Comparison of ENCODE assay signal across 34 cellular contexts in the genomic region with DNA sequence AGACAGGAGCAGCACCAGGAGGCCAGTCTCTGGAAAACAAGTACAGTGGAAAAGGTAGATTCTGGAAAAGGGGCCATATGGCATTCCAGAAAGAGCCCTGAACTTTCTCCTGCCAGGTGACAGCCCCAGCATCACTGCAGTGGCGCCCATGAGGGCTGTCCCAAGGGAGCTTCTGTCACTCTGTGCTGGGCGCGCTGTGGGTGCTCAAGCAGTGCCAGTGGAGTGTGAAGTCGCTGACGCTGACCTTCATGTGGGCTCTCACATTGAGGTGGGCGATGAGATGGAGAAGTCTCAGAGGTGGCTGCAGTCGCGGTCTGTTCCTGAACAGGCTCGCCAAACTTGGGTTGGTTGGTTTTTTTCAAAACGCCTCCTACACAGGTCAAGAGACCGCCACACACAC. TPM values are rescaled to one million over a fixed set of nuclear protein-coding genes. Genes with fewer than 3 reads are reported as not detected.
"Had no signal": no experiment of that assay in that cellular context is flagged by ENCODE, and none has a peak within 500 bp of the region (broad histone marks: within the 10 kb centered on the region; RNA-seq: fewer than 3 reads in every experiment).

No MANE protein-coding gene starts in this region.

- H3K4me3 ChIP-seq: left lung, lower lobe of right lung, prostate gland, skin epidermis, thyroid gland, upper lobe of right lung had no signal

- H3K27me3 Mint-ChIP-seq: activated CD4-positive, alpha-beta memory T cell treated with anti-CD3 and anti-CD28 coated beads, Interleukin-2, amount 10 ng/mL, durations not matched to agents 7 days and 5 days; activated CD4-positive, alpha-beta T cell treated with anti-CD3 and anti-CD28 coated beads, Interleukin-2, amount 10 ng/mL, durations not matched to agents 7 days and 5 days; activated naive CD4-positive, alpha-beta T cell treated with anti-CD3 and anti-CD28 coated beads, Interleukin-2, amount 50 U/mL, for 24 hours; activated T-cell treated with anti-CD3 and anti-CD28 coated beads, Interleukin-2, amount 50 U/mL, for 24 hours; stimulated activated naive CD8-positive, alpha-beta T cell treated with anti-CD3 and anti-CD28 coated beads, Interleukin-15, amount 100 ng/mL, for 72 hours had no signal

- H3K4me1 Mint-ChIP-seq: activated CD4-positive, alpha-beta memory T cell treated with anti-CD3 and anti-CD28 coated beads, Interleukin-2, amount 10 ng/mL, durations not matched to agents 7 days and 5 days; activated CD4-positive, alpha-beta T cell treated with anti-CD3 and anti-CD28 coated beads, Interleukin-2, amount 10 ng/mL, durations not matched to agents 7 days and 5 days; activated naive CD4-positive, alpha-beta T cell treated with anti-CD3 and anti-CD28 coated beads, Interleukin-2, amount 50 U/mL, for 24 hours; central memory CD8-positive, alpha-beta T cell; endodermal cell had no signal

- H3K27ac Mint-ChIP-seq: activated CD4-positive, alpha-beta memory T cell treated with anti-CD3 and anti-CD28 coated beads, Interleukin-2, amount 10 ng/mL, durations not matched to agents 7 days and 5 days; activated CD4-positive, alpha-beta T cell treated with anti-CD3 and anti-CD28 coated beads, Interleukin-2, amount 10 ng/mL, durations not matched to agents 7 days and 5 days; activated naive CD4-positive, alpha-beta T cell treated with anti-CD3 and anti-CD28 coated beads, Interleukin-2, amount 50 U/mL, for 24 hours; activated naive CD8-positive, alpha-beta T cell treated with anti-CD3 and anti-CD28 coated beads, Interleukin-2, amount 50 U/mL, for 24 hours; activated T-cell treated with anti-CD3 and anti-CD28 coated beads, Interleukin-2, amount 50 U/mL, for 24 hours; endodermal cell; natural killer cell treated with Interleukin-12 subunit alpha and Interleukin-12 subunit beta and Interleukin-15 and Interleukin-18, amount 100 ng/mL, for 72 hours; T-helper 17 cell had no signal

- H3K9me3 Mint-ChIP-seq: activated CD4-positive, alpha-beta memory T cell treated with anti-CD3 and anti-CD28 coated beads, Interleukin-2, amount 10 ng/mL, durations not matched to agents 7 days and 5 days; activated CD4-positive, alpha-beta T cell treated with anti-CD3 and anti-CD28 coated beads, Interleukin-2, amount 10 ng/mL, durations not matched to agents 7 days and 5 days; activated naive CD4-positive, alpha-beta T cell treated with anti-CD3 and anti-CD28 coated beads, Interleukin-2, amount 50 U/mL, for 24 hours; activated naive CD8-positive, alpha-beta T cell treated with anti-CD3 and anti-CD28 coated beads, Interleukin-2, amount 50 U/mL, for 24 hours; activated T-cell treated with anti-CD3 and anti-CD28 coated beads, Interleukin-2, amount 50 U/mL, for 24 hours; central memory CD8-positive, alpha-beta T cell; dendritic cell treated with granulocyte-macrophage colony-stimulating factor and Interleukin-4, amounts not matched to agents 40 ng/mL and 50 ng/mL, for 4 days; endodermal cell; natural killer cell treated with Interleukin-12 subunit alpha and Interleukin-12 subunit beta and Interleukin-15 and Interleukin-18, amount 100 ng/mL, for 72 hours; stimulated activated naive CD8-positive, alpha-beta T cell treated with anti-CD3 and anti-CD28 coated beads, Interleukin-15, amount 100 ng/mL, for 72 hours had no signal

- H3K4me1 ChIP-seq: left lung, lower lobe of right lung, prostate gland, thyroid gland, upper lobe of right lung had no signal

- ATAC-seq: activated naive CD8-positive, alpha-beta T cell treated with anti-CD3 and anti-CD28 coated beads, Interleukin-2, amount 50 U/mL, for 24 hours; esophagus mucosa; left lung; lower lobe of right lung; natural killer cell treated with Interleukin-12 subunit alpha and Interleukin-12 subunit beta and Interleukin-15 and Interleukin-18, amount 100 ng/mL, for 72 hours; sciatic nerve; stimulated activated naive CD8-positive, alpha-beta T cell treated with anti-CD3 and anti-CD28 coated beads, Interleukin-15, amount 100 ng/mL, for 72 hours; T-helper 17 cell; upper lobe of right lung had no signal

- DNase-seq: activated CD4-positive, alpha-beta memory T cell treated with anti-CD3 and anti-CD28 coated beads, Interleukin-2, amount 10 ng/mL, durations not matched to agents 7 days and 5 days; activated CD4-positive, alpha-beta T cell treated with anti-CD3 and anti-CD28 coated beads for 1 hour; activated CD4-positive, alpha-beta T cell treated with anti-CD3 and anti-CD28 coated beads, Interleukin-2, amount 10 ng/mL, durations not matched to agents 7 days and 5 days; activated CD8-positive, alpha-beta memory T cell treated with anti-CD3 and anti-CD28 coated beads, Interleukin-2, amount 50 U/mL, for 48 hours; activated gamma-delta T cell treated with Interleukin-2 at 50 U/mL for 16 hours; activated naive CD8-positive, alpha-beta T cell treated with anti-CD3 and anti-CD28 coated beads, Interleukin-2, amount 50 U/mL, for 24 hours; activated T-cell treated with anti-CD3 and anti-CD28 coated beads, Interleukin-2, amount 50 U/mL, for 24 hours; amygdala; foreskin fibroblast; hypothalamus; kidney glomerular epithelial cell; left lung; lower lobe of right lung; mesendoderm; retina; stimulated activated CD4-positive, alpha-beta T cell treated with anti-CD3 and anti-CD28 coated beads, Interleukin-12 subunit alpha, Interleukin-12 subunit beta, amount 100 ng/mL, for 4 hours; stimulated activated CD4-positive, alpha-beta T cell treated with anti-CD3 and anti-CD28 coated beads, Interleukin-4, amount 100 ng/mL, for 1 hour; stimulated activated naive CD8-positive, alpha-beta T cell treated with anti-CD3 and anti-CD28 coated beads, Interleukin-15, amount 100 ng/mL, for 72 hours; substantia nigra; T-helper 17 cell; thyroid gland; upper lobe of right lung had no signal

- H3K36me3 Mint-ChIP-seq: activated naive CD4-positive, alpha-beta T cell treated with anti-CD3 and anti-CD28 coated beads, Interleukin-2, amount 50 U/mL, for 24 hours; natural killer cell treated with Interleukin-12 subunit alpha and Interleukin-12 subunit beta and Interleukin-15 and Interleukin-18, amount 100 ng/mL, for 72 hours had no signal

- H3K27ac ChIP-seq: left lung, lower lobe of right lung, prostate gland, skin epidermis, thyroid gland, upper lobe of right lung had no signal

- H3K36me3 ChIP-seq: left lung, lower lobe of right lung, prostate gland, thyroid gland, upper lobe of right lung had no signal

- H3K4me3 Mint-ChIP-seq: activated CD4-positive, alpha-beta memory T cell treated with anti-CD3 and anti-CD28 coated beads, Interleukin-2, amount 10 ng/mL, durations not matched to agents 7 days and 5 days; activated CD4-positive, alpha-beta T cell treated with anti-CD3 and anti-CD28 coated beads, Interleukin-2, amount 10 ng/mL, durations not matched to agents 7 days and 5 days; activated naive CD4-positive, alpha-beta T cell treated with anti-CD3 and anti-CD28 coated beads, Interleukin-2, amount 50 U/mL, for 24 hours; activated naive CD8-positive, alpha-beta T cell treated with anti-CD3 and anti-CD28 coated beads, Interleukin-2, amount 50 U/mL, for 24 hours; activated T-cell treated with anti-CD3 and anti-CD28 coated beads, Interleukin-2, amount 50 U/mL, for 24 hours; central memory CD8-positive, alpha-beta T cell; dendritic cell treated with granulocyte-macrophage colony-stimulating factor and Interleukin-4, amounts not matched to agents 40 ng/mL and 50 ng/mL, for 4 days; endodermal cell; natural killer cell treated with Interleukin-12 subunit alpha and Interleukin-12 subunit beta and Interleukin-15 and Interleukin-18, amount 100 ng/mL, for 72 hours; stimulated activated naive CD8-positive, alpha-beta T cell treated with anti-CD3 and anti-CD28 coated beads, Interleukin-15, amount 100 ng/mL, for 72 hours; T-helper 17 cell had no signal

- H3K9me3 ChIP-seq: left lung, lower lobe of right lung, prostate gland, thyroid gland, upper lobe of right lung had no signal

- H3K27me3 ChIP-seq: thyroid gland, upper lobe of right lung had no signal

RNA-seq across cellular contexts. Expression of gene FKBP6, which starts 38.2 kb away (rescaled TPM):
- total RNA-seq: activated CD4-positive, alpha-beta memory T cell treated with anti-CD3 and anti-CD28 coated beads, Interleukin-2, amount 10 ng/mL, durations not matched to agents 7 days and 5 days; activated CD4-positive, alpha-beta T cell treated with anti-CD3 and anti-CD28 coated beads, Interleukin-2, amount 10 ng/mL, durations not matched to agents 7 days and 5 days; bronchial epithelial cell; endodermal cell; esophagus mucosa; mononuclear cell; natural killer cell treated with Interleukin-12 subunit alpha and Interleukin-12 subunit beta and Interleukin-15 and Interleukin-18, amount 100 ng/mL, for 72 hours; osteocyte; sciatic nerve; T-helper 17 cell; upper lobe of right lung had no signal

RNA-seq across cellular contexts. Expression of gene TRIM50, which starts 38.2 kb away (rescaled TPM):
- total RNA-seq: activated CD4-positive, alpha-beta memory T cell treated with anti-CD3 and anti-CD28 coated beads, Interleukin-2, amount 10 ng/mL, durations not matched to agents 7 days and 5 days; activated CD4-positive, alpha-beta T cell treated with anti-CD3 and anti-CD28 coated beads, Interleukin-2, amount 10 ng/mL, durations not matched to agents 7 days and 5 days; bronchial epithelial cell; esophagus mucosa; lower lobe of right lung; mononuclear cell; natural killer cell treated with Interleukin-12 subunit alpha and Interleukin-12 subunit beta and Interleukin-15 and Interleukin-18, amount 100 ng/mL, for 72 hours; osteocyte; T-helper 17 cell had no signal
